8 cellular contexts compared by ENCODE assay signal in the genomic region with DNA sequence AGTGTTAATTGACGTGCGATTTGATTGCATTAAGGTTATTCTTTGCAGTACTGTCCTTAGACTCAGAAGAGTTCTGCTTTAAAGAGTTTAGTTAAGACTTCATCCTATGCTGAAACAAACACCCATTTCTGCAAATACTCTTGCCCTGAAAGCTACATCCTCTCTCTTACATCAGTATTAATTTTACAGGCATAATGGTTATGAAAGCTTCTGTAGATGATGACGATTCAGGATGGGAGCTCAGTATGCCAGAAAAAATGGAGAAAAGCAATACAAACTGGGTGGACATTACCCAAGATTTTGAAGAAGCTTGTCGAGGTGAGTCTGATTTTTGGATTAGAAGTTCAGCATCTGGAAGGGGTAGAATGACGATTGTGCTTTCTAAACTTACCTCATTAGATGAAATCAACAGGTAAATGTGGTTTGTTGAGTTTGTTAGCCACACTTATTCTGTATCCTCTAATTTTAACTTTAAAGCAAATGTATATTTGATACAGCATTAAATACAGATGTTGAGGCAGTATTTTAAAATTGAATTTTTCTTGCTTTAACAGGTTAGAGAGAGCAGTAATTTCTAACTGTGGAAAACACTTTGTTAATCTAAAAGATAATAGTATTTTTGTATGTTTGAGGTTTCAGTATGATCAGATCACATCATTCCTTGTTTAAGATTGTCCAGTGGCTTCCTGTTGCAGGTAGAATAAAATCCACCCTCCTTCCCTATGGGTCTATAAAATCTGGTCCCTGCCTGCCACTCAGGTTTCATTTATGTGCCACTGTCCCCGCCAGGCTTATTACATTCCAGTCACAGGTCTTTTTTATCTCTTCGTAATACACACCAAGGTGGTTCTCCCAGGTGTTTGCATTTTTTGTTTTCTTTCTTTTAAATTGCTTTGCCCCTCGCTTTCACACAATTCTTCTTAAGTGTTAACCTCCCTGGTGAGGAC. TPM values are rescaled to one million over a fixed set of nuclear protein-coding genes. Genes with fewer than 3 reads are reported as not detected.
A peak's percentile ranks its signal among the peaks of the same experiment; 100 is the strongest.
DNase-seq lines count a peak whose midpoint lies in the region; ATAC-seq and TF ChIP-seq lines count a peak whose summit lies in the region.

No MANE protein-coding gene starts in this region.

- peak overlapping the region; percentile 92 for H3K4me3 Mint-ChIP-seq in activated naive CD4-positive, alpha-beta T cell treated with anti-CD3 and anti-CD28 coated beads, Interleukin-2, amount 10 ng/mL, durations not matched to agents 7 days and 5 days

- H3K9me3 ChIP-seq in left lung (no peaks in the 10 kb centered on the region), upper lobe of left lung (no peaks in the 10 kb centered on the region)

- H3K36me3 ChIP-seq in left lung = peaks cover 0 to 29% of the 10 kb centered on the region in 2 donors
- H3K36me3 ChIP-seq in upper lobe of left lung = peaks cover 0 to 24% (median 2%) of the 10 kb centered on the region in 4 donors

- no peaks in the 10 kb centered on the region for H3K9me3 Mint-ChIP-seq in activated naive CD4-positive, alpha-beta T cell treated with anti-CD3 and anti-CD28 coated beads, Interleukin-2, amount 10 ng/mL, durations not matched to agents 7 days and 5 days

- no peaks in the 10 kb centered on the region for H3K27me3 Mint-ChIP-seq in activated naive CD4-positive, alpha-beta T cell treated with anti-CD3 and anti-CD28 coated beads, Interleukin-2, amount 10 ng/mL, durations not matched to agents 7 days and 5 days

- ATAC-seq in left lung (no peak), upper lobe of left lung (ENCODE audit: low FRiP score in 2 of 2) (no peak), HG02610 (IDR thresholded peaks at IDR 0.05; ENCODE audit: unreplicated experiment) (no peak), GM21529 (IDR thresholded peaks at IDR 0.05; ENCODE audit: unreplicated experiment) (no peak)

- H3K4me3 ChIP-seq in left lung (peak overlapping the region; percentile 70 to 96), upper lobe of left lung (peak overlapping the region in 3 of 4 donors; percentile 73 to 82 (median 75))

- H3K27ac ChIP-seq in left lung = peak overlapping the region in 1 of 2 donors; percentile 97
- H3K27ac ChIP-seq in upper lobe of left lung = peak overlapping the region; percentile 90 to 95 (median 92)

- peaks cover 26% of the 10 kb centered on the region for H3K4me1 Mint-ChIP-seq in activated naive CD4-positive, alpha-beta T cell treated with anti-CD3 and anti-CD28 coated beads, Interleukin-2, amount 10 ng/mL, durations not matched to agents 7 days and 5 days

- peak overlapping the region; percentile 87 for H3K27ac Mint-ChIP-seq in activated naive CD4-positive, alpha-beta T cell treated with anti-CD3 and anti-CD28 coated beads, Interleukin-2, amount 10 ng/mL, durations not matched to agents 7 days and 5 days

- intact Hi-C loops in left lung (cut with DNase I) = no loop called here

- CTCF ChIA-PET in activated naive CD4-positive, alpha-beta T cell treated with anti-CD3 and anti-CD28 coated beads, Interleukin-2, amount 10 ng/mL, durations not matched to agents 7 days and 5 days (lab: Charles Lee) = no interaction called here

- peaks cover 25% of the 10 kb centered on the region for H3K36me3 Mint-ChIP-seq in activated naive CD4-positive, alpha-beta T cell treated with anti-CD3 and anti-CD28 coated beads, Interleukin-2, amount 10 ng/mL, durations not matched to agents 7 days and 5 days

- no peak for TF ChIP-seq POLR2A in upper lobe of left lung (IDR thresholded peaks at IDR 0.05)

- no peak for DNase-seq in activated naive CD4-positive, alpha-beta T cell treated with anti-CD3 and anti-CD28 coated beads, Interleukin-2, amount 10 ng/mL, durations not matched to agents 7 days and 5 days
- no peak for DNase-seq in activated naive CD4-positive, alpha-beta T cell (lab: John Stamatoyannopoulos, UW)
- DNase-seq in amniotic epithelial cell (ENCODE audit: low read depth) = peak; percentile 15
- DNase-seq in left lung = no peak
- no peak for DNase-seq in upper lobe of left lung
- no peak for DNase-seq in NCI-H748 treated with DMSO at 0.1 percent for 48 hours (lab: John Stamatoyannopoulos, UW)

- 51% methylated on average over 8 of the region's 8 CpGs for WGBS in upper lobe of left lung, 2 donors

- no peaks in the 10 kb centered on the region for H3K27me3 ChIP-seq in left lung
- H3K27me3 ChIP-seq in upper lobe of left lung = no peaks in the 10 kb centered on the region

- TF ChIP-seq EP300 in upper lobe of left lung (IDR thresholded peaks at IDR 0.05) = no peak

- TF ChIP-seq CTCF in left lung (IDR thresholded peaks at IDR 0.05) (no peak), upper lobe of left lung (IDR thresholded peaks at IDR 0.05) (no peak)

- H3K4me1 ChIP-seq in left lung (peaks cover 16 to 30% of the 10 kb centered on the region in 2 donors), upper lobe of left lung (peaks cover 15 to 24% (median 17%) of the 10 kb centered on the region in 4 donors)

RNA-seq across cellular contexts. Expression of a gene that starts 1.3 kb away (rescaled TPM):
- total RNA-seq in left lung = 10 to 100 TPM; 17.9 to 23.0 TPM
- 10 to 100 TPM in 5 of 6 donors, 1 to 10 TPM in 1; 9.1 to 25.4 (median 15.5) TPM for total RNA-seq in upper lobe of left lung
